In the genomic region with DNA sequence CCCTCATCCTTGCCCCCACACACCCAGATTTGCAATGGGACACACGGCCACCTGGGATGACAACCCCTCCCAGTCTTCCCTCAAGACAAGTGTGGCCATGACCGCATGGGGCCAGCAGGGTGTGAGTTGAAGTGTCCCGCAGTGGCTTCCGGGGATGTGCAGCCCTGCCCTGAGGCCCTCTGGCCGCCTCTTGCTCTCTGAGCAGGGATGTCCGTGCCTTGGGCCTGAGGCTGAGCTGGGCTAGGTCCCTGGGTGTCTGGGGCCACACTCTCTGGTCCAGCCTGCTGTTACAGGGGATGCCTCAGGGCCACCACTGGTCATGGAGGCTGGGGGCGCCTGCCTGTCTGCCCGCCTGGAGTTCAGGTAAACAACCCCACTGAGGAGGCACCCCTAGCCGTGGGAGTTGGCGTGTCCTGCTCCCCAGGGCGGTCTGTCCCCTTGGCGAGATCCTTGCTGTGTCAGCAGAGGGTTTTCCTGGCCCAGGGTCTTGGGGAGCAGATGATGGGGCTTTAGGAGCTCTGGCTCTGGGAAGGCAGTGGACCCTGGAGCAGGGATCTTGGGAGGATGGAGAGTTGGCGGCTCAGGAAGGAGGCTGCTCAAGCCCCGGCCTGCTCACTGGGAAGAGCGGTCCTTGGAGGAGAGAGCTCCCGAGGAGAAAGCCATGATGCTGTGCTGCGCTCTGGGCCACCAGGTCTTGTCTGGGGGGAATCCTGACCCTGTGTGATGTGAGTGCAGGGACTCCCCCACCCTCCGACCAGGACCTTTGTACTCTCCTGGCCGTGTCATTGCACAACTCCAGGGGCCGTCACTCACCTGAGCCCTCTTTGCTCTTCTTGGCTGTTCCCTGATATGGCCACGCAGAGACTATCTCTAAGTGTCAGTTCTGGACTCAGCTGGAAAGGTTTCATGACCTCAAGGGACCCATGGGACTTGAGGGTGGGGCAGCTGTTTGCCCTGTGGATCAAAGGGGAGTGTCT, we compare ENCODE assay signal across 15 cellular contexts.
DNase-seq lines count a peak whose midpoint lies in the region; ATAC-seq, FAIRE-seq and TF ChIP-seq lines count a peak whose summit lies in the region.
"Had no signal": no experiment of that assay in that cellular context is flagged by ENCODE, and none has a peak within 500 bp of the region (broad histone marks: within the 10 kb centered on the region; RNA-seq: fewer than 3 reads in every experiment).

No MANE protein-coding gene starts in this region.

- no peak overlapping the region for H3K4me3 Mint-ChIP-seq in CD14-positive monocyte
- no peak overlapping the region for H3K4me3 Mint-ChIP-seq in activated CD4-positive, alpha-beta memory T cell treated with anti-CD3 and anti-CD28 coated beads for 36 hours
- no peak overlapping the region for H3K4me3 Mint-ChIP-seq in activated CD4-positive, alpha-beta T cell treated with anti-CD3 and anti-CD28 coated beads, Interleukin-2, amount 10 ng/mL, durations not matched to agents 7 days and 5 days
- H3K4me3 Mint-ChIP-seq: brain; stimulated activated effector memory CD8-positive, alpha-beta T cell treated with anti-CD3 and anti-CD28 coated beads, Interleukin-12 subunit alpha, Interleukin-12 subunit beta, amount 100 ng/mL, for 72 hours had no signal

- intact Hi-C loops in CD14-positive monocyte (cut with micrococcal nuclease) (loop anchor here in 1 of 2 donors (5.0 kb wide), 1 partner anchor 45 kb away; no protein-coding TSS in a partner anchor), pancreas (cut with DNase I) (loop anchor here in 1 of 3 donors (10.0 kb wide), 1 partner anchor 78 kb away; no protein-coding TSS in a partner anchor)
- intact Hi-C loops in activated CD4-positive, alpha-beta memory T cell treated with anti-CD3 and anti-CD28 coated beads for 36 hours (cut with micrococcal nuclease), result no loop called here

- 83 to 85% methylated on average over 21 of the region's 21 CpGs for WGBS in pancreas, 2 donors

- H3K27ac ChIP-seq in right atrium auricular region, result peak overlapping the region; percentile 80 to 81
- H3K27ac ChIP-seq in pancreas, result no peak overlapping the region
- H3K27ac ChIP-seq: parathyroid adenoma had no signal

- peaks cover 3 to 81% of the 10 kb centered on the region in 2 donors for H3K4me1 ChIP-seq in right atrium auricular region
- H3K4me1 ChIP-seq in pancreas, result no peaks in the 10 kb centered on the region
- H3K4me1 ChIP-seq: parathyroid adenoma had no signal

- POLR2A ChIA-PET in activated CD4-positive, alpha-beta memory T cell treated with anti-CD3 and anti-CD28 coated beads for 36 hours (lab: Charles Lee), result no interaction called here
- POLR2A ChIA-PET in activated CD4-positive, alpha-beta T cell treated with anti-CD3 and anti-CD28 coated beads, Interleukin-2, amount 10 ng/mL, durations not matched to agents 7 days and 5 days (lab: Charles Lee), result no interaction called here

- CTCF ChIA-PET in activated CD4-positive, alpha-beta memory T cell treated with anti-CD3 and anti-CD28 coated beads for 36 hours (lab: Charles Lee), result no interaction called here
- CTCF ChIA-PET in activated CD4-positive, alpha-beta T cell treated with anti-CD3 and anti-CD28 coated beads, Interleukin-2, amount 10 ng/mL, durations not matched to agents 7 days and 5 days (lab: Charles Lee), result no interaction called here

- H3K9me3 Mint-ChIP-seq in CD14-positive monocyte, result no peaks in the 10 kb centered on the region
- H3K9me3 Mint-ChIP-seq in activated CD4-positive, alpha-beta memory T cell treated with anti-CD3 and anti-CD28 coated beads for 36 hours, result no peaks in the 10 kb centered on the region
- H3K9me3 Mint-ChIP-seq in activated CD4-positive, alpha-beta T cell treated with anti-CD3 and anti-CD28 coated beads, Interleukin-2, amount 10 ng/mL, durations not matched to agents 7 days and 5 days, result no peaks in the 10 kb centered on the region
- H3K9me3 Mint-ChIP-seq: brain; stimulated activated effector memory CD8-positive, alpha-beta T cell treated with anti-CD3 and anti-CD28 coated beads, Interleukin-12 subunit alpha, Interleukin-12 subunit beta, amount 100 ng/mL, for 72 hours had no signal

- ATAC-seq in pancreas (peak in 1 of 4 donors; percentile 5), HG03196 (IDR thresholded peaks at IDR 0.05; ENCODE audit: unreplicated experiment) (no peak), HG02885 (IDR thresholded peaks at IDR 0.05; ENCODE audit: poor library complexity, unreplicated experiment) (no peak)
- ATAC-seq: stimulated activated effector memory CD8-positive, alpha-beta T cell treated with anti-CD3 and anti-CD28 coated beads, Interleukin-12 subunit alpha, Interleukin-12 subunit beta, amount 100 ng/mL, for 72 hours had no signal

- DNase-seq in CD14-positive monocyte (ENCODE audit: low spot score) (peak; percentile 34), right atrium auricular region (ENCODE audit: low spot score) (peak; percentile 49), pancreas (peak; percentile 1 to 57 (median 10)), MG63 (no peak)
- DNase-seq in activated CD4-positive, alpha-beta memory T cell treated with anti-CD3 and anti-CD28 coated beads for 36 hours, result peak; percentile 7
- DNase-seq in activated CD4-positive, alpha-beta T cell treated with anti-CD3 and anti-CD28 coated beads, Interleukin-2, amount 10 ng/mL, durations not matched to agents 7 days and 5 days, result no peak
- DNase-seq: activated T-cell treated with anti-CD3 and anti-CD28 coated beads for 4 hours, EL, NCI-H1092 treated with DMSO at 0.1 percent for 48 hours, NCI-H510A had no signal

- H3K27me3 Mint-ChIP-seq in CD14-positive monocyte (ENCODE audit: low read depth in 3 of 3), result peaks cover 0 to 8% (median 1%) of the 10 kb centered on the region in 3 donors
- H3K27me3 Mint-ChIP-seq in activated CD4-positive, alpha-beta memory T cell treated with anti-CD3 and anti-CD28 coated beads for 36 hours, result no peaks in the 10 kb centered on the region
- no peaks in the 10 kb centered on the region for H3K27me3 Mint-ChIP-seq in activated CD4-positive, alpha-beta T cell treated with anti-CD3 and anti-CD28 coated beads, Interleukin-2, amount 10 ng/mL, durations not matched to agents 7 days and 5 days
- H3K27me3 Mint-ChIP-seq: brain had no signal

- peaks cover 45% of the 10 kb centered on the region for H3K4me1 Mint-ChIP-seq in CD14-positive monocyte
- no peaks in the 10 kb centered on the region for H3K4me1 Mint-ChIP-seq in activated CD4-positive, alpha-beta memory T cell treated with anti-CD3 and anti-CD28 coated beads for 36 hours (ENCODE audit: low read depth)
- peaks cover 10% of the 10 kb centered on the region for H3K4me1 Mint-ChIP-seq in activated CD4-positive, alpha-beta T cell treated with anti-CD3 and anti-CD28 coated beads, Interleukin-2, amount 10 ng/mL, durations not matched to agents 7 days and 5 days
- H3K4me1 Mint-ChIP-seq: brain had no signal

- no peak for TF ChIP-seq CTCF in CD14-positive monocyte (IDR thresholded peaks at IDR 0.05)
- no peak for TF ChIP-seq CTCF in right atrium auricular region (IDR thresholded peaks at IDR 0.05)
- TF ChIP-seq CTCF in pancreas (IDR thresholded peaks at IDR 0.05), result no peak

- no peaks in the 10 kb centered on the region for H3K9me3 ChIP-seq in right atrium auricular region
- H3K9me3 ChIP-seq in pancreas, result no peaks in the 10 kb centered on the region
- H3K9me3 ChIP-seq in MG63, result no peaks in the 10 kb centered on the region

- FAIRE-seq in pancreas (lab: Jason Lieb, UNC), result no peak

- H3K4me3 ChIP-seq in right atrium auricular region (no peak overlapping the region), pancreas (no peak overlapping the region), MG63 (no peak overlapping the region)

- H3K27me3 ChIP-seq in right atrium auricular region, result no peaks in the 10 kb centered on the region
- no peaks in the 10 kb centered on the region for H3K27me3 ChIP-seq in pancreas
- no peaks in the 10 kb centered on the region for H3K27me3 ChIP-seq in MG63

- peaks cover 13 to 15% of the 10 kb centered on the region in 2 donors for H3K36me3 Mint-ChIP-seq in CD14-positive monocyte
- no peaks in the 10 kb centered on the region for H3K36me3 Mint-ChIP-seq in activated CD4-positive, alpha-beta memory T cell treated with anti-CD3 and anti-CD28 coated beads for 36 hours
- no peaks in the 10 kb centered on the region for H3K36me3 Mint-ChIP-seq in activated CD4-positive, alpha-beta T cell treated with anti-CD3 and anti-CD28 coated beads, Interleukin-2, amount 10 ng/mL, durations not matched to agents 7 days and 5 days (ENCODE audit: low read depth)
- H3K36me3 Mint-ChIP-seq: brain; stimulated activated effector memory CD8-positive, alpha-beta T cell treated with anti-CD3 and anti-CD28 coated beads, Interleukin-12 subunit alpha, Interleukin-12 subunit beta, amount 100 ng/mL, for 72 hours had no signal

- H3K36me3 ChIP-seq in right atrium auricular region, result no peaks in the 10 kb centered on the region
- no peaks in the 10 kb centered on the region for H3K36me3 ChIP-seq in pancreas
- no peaks in the 10 kb centered on the region for H3K36me3 ChIP-seq in MG63

- peak overlapping the region in 1 of 7 donors; percentile 66 for H3K27ac Mint-ChIP-seq in CD14-positive monocyte
- H3K27ac Mint-ChIP-seq in activated CD4-positive, alpha-beta memory T cell treated with anti-CD3 and anti-CD28 coated beads for 36 hours, result no peak overlapping the region
- no peak overlapping the region for H3K27ac Mint-ChIP-seq in activated CD4-positive, alpha-beta T cell treated with anti-CD3 and anti-CD28 coated beads, Interleukin-2, amount 10 ng/mL, durations not matched to agents 7 days and 5 days
- H3K27ac Mint-ChIP-seq: brain; stimulated activated effector memory CD8-positive, alpha-beta T cell treated with anti-CD3 and anti-CD28 coated beads, Interleukin-12 subunit alpha, Interleukin-12 subunit beta, amount 100 ng/mL, for 72 hours had no signal

Comparison
In these comparisons a context has a peak if more than half of its experiments do, and no peak if none do; other contexts are left out.
1. DNase-seq: peak in CD14-positive monocyte (single experiment), activated CD4-positive, alpha-beta memory T cell treated with anti-CD3 and anti-CD28 coated beads for 36 hours (single experiment), right atrium auricular region (single experiment) and pancreas (6 of 6); none in activated CD4-positive, alpha-beta T cell treated with anti-CD3 and anti-CD28 coated beads, Interleukin-2, amount 10 ng/mL, durations not matched to agents 7 days and 5 days (single experiment) and MG63 (single experiment).
2. H3K27ac ChIP-seq: peak in right atrium auricular region (2 of 2); none in pancreas (0 of 4).